21 cellular contexts compared by ENCODE assay signal in genomic region chr3:50271314-50272072, GRCh38. TPM values are rescaled to one million over a fixed set of nuclear protein-coding genes. Genes with fewer than 3 reads are reported as not detected.
A peak's percentile ranks its signal among the peaks of the same experiment; 100 is the strongest.
DNase-seq lines count a peak whose midpoint lies in the region; ATAC-seq and TF ChIP-seq lines count a peak whose summit lies in the region.
"Had no signal": no experiment of that assay in that cellular context is flagged by ENCODE, and none has a peak within 500 bp of the region (broad histone marks: within the 10 kb centered on the region; RNA-seq: fewer than 3 reads in every experiment).

No MANE protein-coding gene starts in this region.

- H3K36me3 ChIP-seq in body of pancreas (replicated peaks in 1 of 2; ENCODE audit: insufficient read depth in 1 of 2, low read depth in 2 of 2) (no peaks in the 10 kb centered on the region), mucosa of descending colon (ENCODE audit: low read depth) (no peaks in the 10 kb centered on the region), mammary epithelial cell (ENCODE audit: insufficient read depth, low read length) (no peaks in the 10 kb centered on the region)

- no peaks in the 10 kb centered on the region for H3K79me2 ChIP-seq in mammary epithelial cell (ENCODE audit: insufficient read depth, low read length)

- dilution Hi-C loops in mammary epithelial cell (cut with HindIII; ENCODE audit: low sequenced_read_pairs): no loop called here

- DNase-seq in HuH-7.5 (ENCODE audit: low spot score) (peak; percentile 63), body of pancreas (no peak), mucosa of descending colon (no peak), substantia nigra (lab: John Stamatoyannopoulos, UW) (no peak), NCI-H82 (lab: John Stamatoyannopoulos, UW) (no peak), mammary epithelial cell (no peak)
- no peak for DNase-seq in stimulated activated naive CD8-positive, alpha-beta T cell treated with anti-CD3 and anti-CD28 coated beads, Interleukin-15, Interleukin-2, amounts not matched to agents 100 U/mL and 50 U/mL, for 24 hours
- DNase-seq: activated CD4-positive, alpha-beta memory T cell treated with anti-CD3 and anti-CD28 coated beads for 36 hours; activated naive CD8-positive, alpha-beta T cell treated with anti-CD3 and anti-CD28 coated beads for 36 hours; activated T-cell treated with anti-CD3 and anti-CD28 coated beads, Interleukin-2, amount 50 U/mL, for 48 hours; effector memory CD4-positive, alpha-beta T cell; kidney glomerular epithelial cell; MM.1S; NCI-H2029; NCI-H510A treated with DMSO at 0.1 percent for 48 hours; psoas muscle; stimulated activated CD4-positive, alpha-beta T cell treated with anti-CD3 and anti-CD28 coated beads, Interleukin-12 subunit alpha, Interleukin-12 subunit beta, amount 100 ng/mL, for 4 hours; stimulated activated naive CD4-positive, alpha-beta T cell had no signal

- no peak for ATAC-seq in body of pancreas
- peak; percentile 0 for ATAC-seq in mucosa of descending colon
- ATAC-seq in GM19328 (IDR thresholded peaks at IDR 0.05; ENCODE audit: unreplicated experiment): no peak
- ATAC-seq in stimulated activated naive CD8-positive, alpha-beta T cell treated with anti-CD3 and anti-CD28 coated beads, Interleukin-15, Interleukin-2, amounts not matched to agents 100 U/mL and 50 U/mL, for 24 hours: no peak
- ATAC-seq: psoas muscle had no signal

- no peaks in the 10 kb centered on the region for H4K20me1 ChIP-seq in mammary epithelial cell (ENCODE audit: insufficient read depth, low read length)

- TF ChIP-seq CTCF in body of pancreas (IDR thresholded peaks at IDR 0.05) (no peak), mucosa of descending colon (IDR thresholded peaks at IDR 0.05) (no peak), mammary epithelial cell (conservative IDR thresholded peaks at IDR 0.05 in 1 of 2, IDR thresholded peaks at IDR 0.05 in 1 of 2; ENCODE audit: extremely low read depth in 1 of 2, insufficient read depth in 1 of 2, low read depth in 1 of 2, low read length in 2 of 2) (no peak)

- H3K27me3 ChIP-seq in body of pancreas (no peaks in the 10 kb centered on the region), mammary epithelial cell (ENCODE audit: insufficient read depth, low read length) (no peaks in the 10 kb centered on the region)

- in situ Hi-C loops in mammary epithelial cell (cut with MboI; ENCODE audit: low sequenced_read_pairs in 2 of 2): loop anchor here (5.0 to 10.0 kb wide), 4 partner anchors 39 to 79 kb away; partner anchors contain the start of genes GNAT1 (in 2 of the 2), HYAL2 (in 1 of the 2) and TUSC2 (in 1 of the 2)

- peaks cover 78% of the 10 kb centered on the region for H3K4me1 ChIP-seq in body of pancreas
- H3K4me1 ChIP-seq in mucosa of descending colon (ENCODE audit: low read depth): peaks cover 47% of the 10 kb centered on the region
- peaks cover 38% of the 10 kb centered on the region for H3K4me1 ChIP-seq in mammary epithelial cell (ENCODE audit: insufficient read depth, low read length)

- TF ChIP-seq POLR2A in body of pancreas (IDR thresholded peaks at IDR 0.05): peak in 1 of 3 donors; percentile 18

- CTCF ChIA-PET in mammary epithelial cell (lab: Charles Lee; ENCODE audit: low non-redundant PET): no interaction called here

- H3K4me2 ChIP-seq in mammary epithelial cell (ENCODE audit: insufficient read depth, low read depth, low read length): no peak overlapping the region

- H3K4me3 ChIP-seq in body of pancreas: no peak overlapping the region
- H3K4me3 ChIP-seq in mucosa of descending colon: no peak overlapping the region
- H3K4me3 ChIP-seq in mammary epithelial cell (replicated peaks in 1 of 3; ENCODE audit: insufficient read depth in 1 of 3, low read depth in 2 of 3, low read length in 3 of 3): no peak overlapping the region
- H3K4me3 ChIP-seq: psoas muscle, SK-N-MC had no signal

- 20 to 40% methylated on average over 9 to 10 of the region's 10 CpGs for WGBS in body of pancreas, 2 donors
- WGBS in mammary epithelial cell (ENCODE audit: low coverage, missing lambda C conversion rate): 81% methylated on average over 10 of the region's 10 CpGs

- H2AFZ ChIP-seq in mammary epithelial cell (ENCODE audit: low read depth, low read length): no peak overlapping the region

- H3K27ac ChIP-seq in body of pancreas: peak overlapping the region; percentile 93 to 97 (median 94)
- H3K27ac ChIP-seq in substantia nigra (ENCODE audit: low read depth, low read length, poor library complexity, severe bottlenecking): peak overlapping the region; percentile 98
- H3K27ac ChIP-seq in mammary epithelial cell (ENCODE audit: insufficient read depth, low read depth, low read length): no peak overlapping the region
- H3K27ac ChIP-seq: psoas muscle, SK-N-MC had no signal

- intact Hi-C loops in body of pancreas (cut with DNase I): loop anchor here (5.0 to 10.0 kb wide), 2 partner anchors 39 to 77 kb away; partner anchors contain the start of gene GNAT1
- intact Hi-C loops in mucosa of descending colon (cut with DNase I, micrococcal nuclease): loop anchor here (10.0 kb wide), 2 partner anchors 47 to 77 kb away; partner anchors contain the start of gene GNAT1 (in 2 of the 2)
- intact Hi-C loops in mammary epithelial cell (cut with micrococcal nuclease): loop anchor here (5.0 kb wide), 1 partner anchor 149 kb away; no protein-coding TSS in a partner anchor

- H3K9ac ChIP-seq in mammary epithelial cell (ENCODE audit: insufficient read depth, low read length): no peak overlapping the region

- BruUV-seq in mammary epithelial cell (replicated peaks; lab: Mats Ljungman, UMichigan): no TSS peak

- H3K9me3 ChIP-seq in body of pancreas: no peaks in the 10 kb centered on the region
- H3K9me3 ChIP-seq in mucosa of descending colon: no peaks in the 10 kb centered on the region
- H3K9me3 ChIP-seq in mammary epithelial cell (replicated peaks; ENCODE audit: insufficient read depth, low read length): no peaks in the 10 kb centered on the region
- H3K9me3 ChIP-seq: psoas muscle had no signal

RNA-seq across cellular contexts. Expression of gene SEMA3B, which starts 2.5 kb away (rescaled TPM):
- total RNA-seq in body of pancreas (100 to 1,000 TPM in 1 of 2 donors, 10 to 100 TPM in 1; 71.1 to 116 TPM), mucosa of descending colon (100 to 1,000 TPM in 1 of 3 donors, 10 to 100 TPM in 2; 42.0 to 129 (median 59.2) TPM), mammary epithelial cell (10 to 100 TPM in 1 of 2 donors, 1 to 10 TPM in 1; 4.3 to 15.5 TPM)
- 8.4 TPM for polyA plus RNA-seq in mammary epithelial cell
- polyA minus RNA-seq in mammary epithelial cell: 0.31 TPM

RNA-seq across cellular contexts. Expression of gene LSMEM2, which starts 7.4 kb away (rescaled TPM):
- not detected for total RNA-seq in body of pancreas
- total RNA-seq in mucosa of descending colon: under 1 TPM in 1 of 3 donors, not detected in 2; 0.32 TPM
- under 1 TPM in 1 of 2 donors, not detected in 1; 0.19 TPM for total RNA-seq in mammary epithelial cell
- 0.05 TPM for polyA plus RNA-seq in mammary epithelial cell
- not detected for polyA minus RNA-seq in mammary epithelial cell
- total RNA-seq: activated CD4-positive, alpha-beta memory T cell treated with anti-CD3 and anti-CD28 coated beads for 36 hours; activated naive CD8-positive, alpha-beta T cell treated with anti-CD3 and anti-CD28 coated beads for 36 hours; OCI-LY7 had no signal

RNA-seq across cellular contexts. Expression of gene IFRD2, which starts 20.7 kb away (rescaled TPM):
- 100 to 1,000 TPM in 1 of 2 donors, 10 to 100 TPM in 1; 75.8 to 103 TPM for total RNA-seq in body of pancreas
- 10 to 100 TPM; 54.8 to 59.8 (median 57.0) TPM for total RNA-seq in mucosa of descending colon
- 100 to 1,000 TPM in 1 of 2 donors, 10 to 100 TPM in 1; 65.5 to 117 TPM for total RNA-seq in mammary epithelial cell
- polyA plus RNA-seq in mammary epithelial cell: 122 TPM
- 94.5 TPM for polyA minus RNA-seq in mammary epithelial cell

RNA-seq across cellular contexts. Expression of gene HYAL3, which starts 27.7 kb away (rescaled TPM):
- total RNA-seq in body of pancreas: 1 to 10 TPM in 1 of 2 donors, under 1 TPM in 1; 0.99 to 2.3 TPM
- 1 to 10 TPM; 1.4 to 2.9 (median 1.4) TPM for total RNA-seq in mucosa of descending colon
- total RNA-seq in mammary epithelial cell: 10 to 100 TPM in 1 of 2 donors, 1 to 10 TPM in 1; 9.7 to 12.7 TPM
- 23.8 TPM for polyA plus RNA-seq in mammary epithelial cell
- polyA minus RNA-seq in mammary epithelial cell: 12.6 TPM

RNA-seq across cellular contexts. Expression of gene NAA80, which starts 27.7 kb away (rescaled TPM):
- 10 to 100 TPM in 1 of 2 donors, 1 to 10 TPM in 1; 4.4 to 11.2 TPM for total RNA-seq in body of pancreas
- 10 to 100 TPM in 1 of 3 donors, 1 to 10 TPM in 2; 7.0 to 10.1 (median 8.4) TPM for total RNA-seq in mucosa of descending colon
- 10 to 100 TPM in 1 of 2 donors, 1 to 10 TPM in 1; 8.3 to 20.9 TPM for total RNA-seq in mammary epithelial cell
- polyA plus RNA-seq in mammary epithelial cell: 14.6 TPM
- polyA minus RNA-seq in mammary epithelial cell: 71.3 TPM
